ENCODE assay signal across 22 cellular contexts in the genomic region with DNA sequence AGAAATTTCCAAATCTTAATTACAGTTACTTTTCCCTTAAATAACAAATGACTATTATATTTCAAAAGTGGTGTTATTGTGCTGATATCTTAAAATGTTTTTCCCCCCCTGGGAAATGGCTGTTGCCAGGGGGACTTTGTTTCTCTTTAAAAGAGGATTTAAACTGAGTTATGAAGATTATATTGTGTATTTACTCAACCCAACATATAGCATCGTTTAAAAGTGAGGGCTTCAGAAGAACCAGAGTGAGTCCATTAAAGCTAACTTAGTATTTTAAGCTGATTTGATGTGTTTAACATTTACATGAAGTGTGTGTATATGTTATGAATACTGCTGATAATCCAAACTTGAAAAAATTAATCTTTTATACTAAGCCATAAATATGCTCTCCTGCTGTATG.
DNase-seq lines count a peak whose midpoint lies in the region; ATAC-seq and TF ChIP-seq lines count a peak whose summit lies in the region.
"Had no signal": no experiment of that assay in that cellular context is flagged by ENCODE, and none has a peak within 500 bp of the region (broad histone marks: within the 10 kb centered on the region; RNA-seq: fewer than 3 reads in every experiment).

No MANE protein-coding gene starts in this region.

- H3K4me3 ChIP-seq in ACC112 (ENCODE audit: low read depth, low read length): no peak overlapping the region
- no peak overlapping the region for H3K4me3 ChIP-seq in Panc1 (ENCODE audit: low read depth in 2 of 2, low read length in 2 of 2)
- H3K4me3 ChIP-seq in brain microvascular endothelial cell (ENCODE audit: low read depth, low read length): no peak overlapping the region
- H3K4me3 ChIP-seq in sigmoid colon: no peak overlapping the region
- H3K4me3 ChIP-seq: BLaER1, Peyer's patch, SK-N-MC had no signal

- peak overlapping the region; percentile 86 for H3K27ac ChIP-seq in ACC112 (ENCODE audit: low read depth, low read length)
- peak overlapping the region; percentile 66; the same call in 1 of the 2 replicates for H3K27ac ChIP-seq in Panc1 (ENCODE audit: low read length)
- H3K27ac ChIP-seq in brain microvascular endothelial cell: peak overlapping the region; percentile 55
- peak overlapping the region in 3 of 4 donors; percentile 38 to 67 (median 65) for H3K27ac ChIP-seq in sigmoid colon
- H3K27ac ChIP-seq: BLaER1, Peyer's patch, SK-N-MC had no signal

- H3K9me3 ChIP-seq in Panc1 (ENCODE audit: control insufficient read depth, insufficient read depth, low read depth, low read length): no peaks in the 10 kb centered on the region
- H3K9me3 ChIP-seq in sigmoid colon: no peaks in the 10 kb centered on the region
- H3K9me3 ChIP-seq: BLaER1, Peyer's patch had no signal

- TF ChIP-seq POLR2A in sigmoid colon (IDR thresholded peaks at IDR 0.05): no peak

- BruUV-seq in Panc1 (replicated peaks; lab: Mats Ljungman, UMichigan): no TSS peak

- no peak overlapping the region for H2AFZ ChIP-seq in ACC112 (ENCODE audit: low read length, unreplicated experiment)

- in situ Hi-C loops in Panc1 (cut with HindIII; ENCODE audit: low pct_unique_long_range_greater_than_20kb, low sequenced_read_pairs): no loop called here
- in situ Hi-C loops in brain microvascular endothelial cell (cut with HindIII; ENCODE audit: low pct_ligation_motif_present, low sequenced_read_pairs): no loop called here

- no peaks in the 10 kb centered on the region for H3K27me3 ChIP-seq in ACC112 (ENCODE audit: insufficient read depth, low read length)
- no peaks in the 10 kb centered on the region for H3K27me3 ChIP-seq in Panc1 (ENCODE audit: control insufficient read depth, insufficient read depth, low read length)
- H3K27me3 ChIP-seq in brain microvascular endothelial cell (replicated peaks): no peaks in the 10 kb centered on the region
- H3K27me3 ChIP-seq in sigmoid colon: no peaks in the 10 kb centered on the region
- H3K27me3 ChIP-seq: BLaER1, Peyer's patch had no signal

- peaks cover 69% of the 10 kb centered on the region for H3K4me1 ChIP-seq in ACC112 (ENCODE audit: control insufficient read depth, insufficient read depth, low read length, unreplicated experiment)
- peaks cover 16% of the 10 kb centered on the region; the same call in 1 of the 2 replicates for H3K4me1 ChIP-seq in Panc1 (ENCODE audit: control insufficient read depth, insufficient read depth, low read length)
- H3K4me1 ChIP-seq in sigmoid colon: peaks cover 0 to 58% (median 35%) of the 10 kb centered on the region in 4 donors
- H3K4me1 ChIP-seq: BLaER1, Peyer's patch had no signal

- TF ChIP-seq EP300 in sigmoid colon (IDR thresholded peaks at IDR 0.05): no peak

- CTCF ChIA-PET in Panc1 (lab: Charles Lee): no interaction called here

- TF ChIP-seq CTCF in Panc1 (IDR thresholded peaks at IDR 0.05) (no peak), brain microvascular endothelial cell (IDR thresholded peaks at IDR 0.05; ENCODE audit: low read depth, low read length, missing control alignments) (no peak), sigmoid colon (IDR thresholded peaks at IDR 0.05) (no peak)

- H3K79me2 ChIP-seq in ACC112 (ENCODE audit: control insufficient read depth, insufficient read depth, low read length, unreplicated experiment): peaks cover 18% of the 10 kb centered on the region

- WGBS in sigmoid colon, 2 donors: 13 to 53% methylated on average over 1 of the region's 1 CpG

- POLR2A ChIA-PET in Panc1 (lab: Charles Lee): no interaction called here

- DNase-seq in Panc1 (ENCODE audit: low read depth, low spot score) (no peak), brain microvascular endothelial cell (no peak), sigmoid colon (no peak), SIG-M5 (lab: John Stamatoyannopoulos, UW) (no peak), kidney glomerular epithelial cell (lab: John Stamatoyannopoulos, UW) (no peak)
- DNase-seq: Calu3; CD4-positive, alpha-beta memory T cell; GOT3; KG1; NCI-H1092; NCI-H1436 treated with DMSO at 0.1 percent for 48 hours; NCI-H1930; NCI-H345; NCI-H524; NCI-H82; Peyer's patch; T-cell had no signal

- H3K36me3 ChIP-seq in ACC112 (ENCODE audit: insufficient read depth, low read length) (peaks cover 18% of the 10 kb centered on the region), Panc1 (ENCODE audit: control insufficient read depth, insufficient read depth, low read length) (peaks cover 6% of the 10 kb centered on the region; the same call in 1 of the 2 replicates), brain microvascular endothelial cell (replicated peaks) (peaks cover 25% of the 10 kb centered on the region), sigmoid colon (peaks cover 0 to 12% (median 0%) of the 10 kb centered on the region in 4 donors)
- H3K36me3 ChIP-seq: BLaER1, Peyer's patch had no signal

- intact Hi-C loops in Panc1 (cut with micrococcal nuclease; ENCODE audit: unreplicated experiment) (no loop called here), sigmoid colon (cut with DNase I) (loop anchor here (10.0 kb wide), 1 partner anchor 573 kb away; no protein-coding TSS in a partner anchor)

- ATAC-seq in Panc1 (no peak), GM18502 (IDR thresholded peaks at IDR 0.05; ENCODE audit: poor library complexity, unreplicated experiment) (no peak), GM21526 (IDR thresholded peaks at IDR 0.05; ENCODE audit: low FRiP score, unreplicated experiment) (no peak)
- ATAC-seq: T-cell had no signal
